Comparison of ENCODE assay signal across 10 cellular contexts in genomic region chrX:65720580-65720979, GRCh38. TPM values are rescaled to one million over a fixed set of nuclear protein-coding genes. Genes with fewer than 3 reads are reported as not detected.
DNase-seq lines count a peak whose midpoint lies in the region; TF ChIP-seq lines count a peak whose summit lies in the region.
"Had no signal": no experiment of that assay in that cellular context is flagged by ENCODE, and none has a peak within 500 bp of the region (broad histone marks: within the 10 kb centered on the region; RNA-seq: fewer than 3 reads in every experiment).

No MANE protein-coding gene starts in this region.

- no peaks in the 10 kb centered on the region for H3K9me2 ChIP-seq in MM.1S (replicated peaks; ENCODE audit: insufficient read depth, low read length)

- intact Hi-C loops in dendritic cell treated with granulocyte-macrophage colony-stimulating factor and Interleukin-4, amounts not matched to agents 40 ng/mL and 50 ng/mL, for 4 days (cut with micrococcal nuclease) = no loop called here

- H4K20me1 ChIP-seq in smooth muscle cell (ENCODE audit: low read depth) = peaks cover 67% of the 10 kb centered on the region
- H4K20me1 ChIP-seq in MM.1S (ENCODE audit: insufficient read depth, low read length) = no peaks in the 10 kb centered on the region

- no peak for DNase-seq in activated CD4-positive, alpha-beta T cell treated with anti-CD3 and anti-CD28 coated beads, Interleukin-2, amount 10 ng/mL, durations not matched to agents 7 days and 5 days
- no peak for DNase-seq in activated CD4-positive, alpha-beta T cell treated with anti-CD3 and anti-CD28 coated beads for 1 hour
- DNase-seq in NOMO-1 treated with DMSO at 0.1 percent for 48 hours (lab: John Stamatoyannopoulos, UW; ENCODE audit: unreplicated experiment) (peak; percentile 77), smooth muscle cell (lab: John Stamatoyannopoulos, UW; ENCODE audit: unreplicated experiment) (no peak), amniotic stem cell (lab: John Stamatoyannopoulos, UW) (no peak), MM.1S (no peak), DMS153 (lab: John Stamatoyannopoulos, UW) (no peak)
- DNase-seq: pancreas; stimulated activated CD4-positive, alpha-beta T cell treated with anti-CD3 and anti-CD28 coated beads, Interleukin-2, amount 100 ng/mL, for 48 hours had no signal

- WGBS in smooth muscle cell (ENCODE audit: low lambda C conversion rate) = 67% methylated on average over 2 of the region's 2 CpGs

- H3K4me2 ChIP-seq in smooth muscle cell (no peak overlapping the region), MM.1S (ENCODE audit: low read depth, low read length) (no peak overlapping the region)

- H3K36me3 ChIP-seq in smooth muscle cell (ENCODE audit: low read depth) (no peaks in the 10 kb centered on the region), MM.1S (replicated peaks; ENCODE audit: insufficient read depth, low read length) (no peaks in the 10 kb centered on the region; the same call in 1 of the 2 replicates)
- H3K36me3 ChIP-seq: pancreas had no signal

- H3K4me1 ChIP-seq in smooth muscle cell (ENCODE audit: low read depth) (no peaks in the 10 kb centered on the region), MM.1S (ENCODE audit: low read length) (peaks cover 39% of the 10 kb centered on the region)
- H3K4me1 ChIP-seq: pancreas had no signal

- H3F3A ChIP-seq in smooth muscle cell (ENCODE audit: low read depth) (peaks cover 5% of the 10 kb centered on the region), MM.1S (ENCODE audit: insufficient read depth, low read length) (peaks cover 14% of the 10 kb centered on the region)

- H3K4me3 ChIP-seq in smooth muscle cell (no peak overlapping the region), MM.1S (ENCODE audit: low read length) (no peak overlapping the region)
- H3K4me3 ChIP-seq: pancreas had no signal

- H3K4me3 Mint-ChIP-seq in activated CD4-positive, alpha-beta T cell treated with anti-CD3 and anti-CD28 coated beads, Interleukin-2, amount 10 ng/mL, durations not matched to agents 7 days and 5 days = no peak overlapping the region
- H3K4me3 Mint-ChIP-seq in dendritic cell treated with granulocyte-macrophage colony-stimulating factor and Interleukin-4, amounts not matched to agents 40 ng/mL and 50 ng/mL, for 4 days = no peak overlapping the region

- H3K27ac ChIP-seq in smooth muscle cell (ENCODE audit: low read depth) (peak overlapping the region; percentile 27), MM.1S (ENCODE audit: low read length) (no peak overlapping the region; the same call in 1 of the 2 replicates)
- H3K27ac ChIP-seq: pancreas had no signal

- H3K9me3 ChIP-seq in smooth muscle cell (replicated peaks; ENCODE audit: low read depth) = no peaks in the 10 kb centered on the region
- H3K9me3 ChIP-seq in MM.1S (replicated peaks; ENCODE audit: insufficient read depth, low read length) = no peaks in the 10 kb centered on the region
- H3K9me3 ChIP-seq: pancreas had no signal

- H3K9ac ChIP-seq in smooth muscle cell (ENCODE audit: low read depth) (no peak overlapping the region), MM.1S (ENCODE audit: low read length) (no peak overlapping the region)

- POLR2A ChIA-PET in activated CD4-positive, alpha-beta T cell treated with anti-CD3 and anti-CD28 coated beads, Interleukin-2, amount 10 ng/mL, durations not matched to agents 7 days and 5 days (lab: Charles Lee) = no interaction called here

- CTCF ChIA-PET in activated CD4-positive, alpha-beta T cell treated with anti-CD3 and anti-CD28 coated beads, Interleukin-2, amount 10 ng/mL, durations not matched to agents 7 days and 5 days (lab: Charles Lee) = interaction anchor here (0.7 to 4.1 kb wide), 6 partner anchors 10 to 124 kb away, joined by 3 to 15 read pairs (median 4); no protein-coding TSS in a partner anchor

- peaks cover 72% of the 10 kb centered on the region for H3K36me3 Mint-ChIP-seq in activated CD4-positive, alpha-beta T cell treated with anti-CD3 and anti-CD28 coated beads, Interleukin-2, amount 10 ng/mL, durations not matched to agents 7 days and 5 days (ENCODE audit: low read depth)
- peaks cover 71% of the 10 kb centered on the region for H3K36me3 Mint-ChIP-seq in dendritic cell treated with granulocyte-macrophage colony-stimulating factor and Interleukin-4, amounts not matched to agents 40 ng/mL and 50 ng/mL, for 4 days (ENCODE audit: low read depth)

- peaks cover 92% of the 10 kb centered on the region for H3K4me1 Mint-ChIP-seq in activated CD4-positive, alpha-beta T cell treated with anti-CD3 and anti-CD28 coated beads, Interleukin-2, amount 10 ng/mL, durations not matched to agents 7 days and 5 days
- peaks cover 55% of the 10 kb centered on the region for H3K4me1 Mint-ChIP-seq in dendritic cell treated with granulocyte-macrophage colony-stimulating factor and Interleukin-4, amounts not matched to agents 40 ng/mL and 50 ng/mL, for 4 days (ENCODE audit: low read depth)

- no peaks in the 10 kb centered on the region for H3K9me3 Mint-ChIP-seq in activated CD4-positive, alpha-beta T cell treated with anti-CD3 and anti-CD28 coated beads, Interleukin-2, amount 10 ng/mL, durations not matched to agents 7 days and 5 days
- H3K9me3 Mint-ChIP-seq in dendritic cell treated with granulocyte-macrophage colony-stimulating factor and Interleukin-4, amounts not matched to agents 40 ng/mL and 50 ng/mL, for 4 days = no peaks in the 10 kb centered on the region

- H2AFZ ChIP-seq in smooth muscle cell (ENCODE audit: low read depth) = no peak overlapping the region
- H2AFZ ChIP-seq in MM.1S (ENCODE audit: low read length) = no peak overlapping the region

- TF ChIP-seq CTCF in smooth muscle cell (IDR thresholded peaks at IDR 0.05; ENCODE audit: borderline replicate concordance, insufficient read depth, poor library complexity, severe bottlenecking) (no peak), MM.1S (IDR thresholded peaks at IDR 0.05; ENCODE audit: low read length) (no peak)

- no peaks in the 10 kb centered on the region for H3K27me3 Mint-ChIP-seq in activated CD4-positive, alpha-beta T cell treated with anti-CD3 and anti-CD28 coated beads, Interleukin-2, amount 10 ng/mL, durations not matched to agents 7 days and 5 days
- no peaks in the 10 kb centered on the region for H3K27me3 Mint-ChIP-seq in dendritic cell treated with granulocyte-macrophage colony-stimulating factor and Interleukin-4, amounts not matched to agents 40 ng/mL and 50 ng/mL, for 4 days

- H3K79me2 ChIP-seq in smooth muscle cell (ENCODE audit: low read depth) = peaks cover 52% of the 10 kb centered on the region
- peaks cover 87% of the 10 kb centered on the region for H3K79me2 ChIP-seq in MM.1S (ENCODE audit: low read length)

- H3K27me3 ChIP-seq in smooth muscle cell (ENCODE audit: low read depth) (no peaks in the 10 kb centered on the region), MM.1S (replicated peaks; ENCODE audit: insufficient read depth, low read length) (no peaks in the 10 kb centered on the region)
- H3K27me3 ChIP-seq: pancreas had no signal

- peak overlapping the region; percentile 55 for H3K27ac Mint-ChIP-seq in activated CD4-positive, alpha-beta T cell treated with anti-CD3 and anti-CD28 coated beads, Interleukin-2, amount 10 ng/mL, durations not matched to agents 7 days and 5 days
- peak overlapping the region; percentile 42 for H3K27ac Mint-ChIP-seq in dendritic cell treated with granulocyte-macrophage colony-stimulating factor and Interleukin-4, amounts not matched to agents 40 ng/mL and 50 ng/mL, for 4 days

RNA-seq across cellular contexts. Expression of gene MSN, which starts 53.1 kb away (rescaled TPM):
- total RNA-seq in activated CD4-positive, alpha-beta T cell treated with anti-CD3 and anti-CD28 coated beads, Interleukin-2, amount 10 ng/mL, durations not matched to agents 7 days and 5 days = 100 to 1,000 TPM; 617 to 728 TPM
- 355 and 379 TPM in 2 replicates for total RNA-seq in smooth muscle cell
- polyA plus RNA-seq in smooth muscle cell = 292 and 416 TPM in 2 replicates
